19 cellular contexts compared by ENCODE assay signal in genomic region chr21:46255166-46255565, GRCh38. TPM values are rescaled to one million over a fixed set of nuclear protein-coding genes. Genes with fewer than 3 reads are reported as not detected.
DNase-seq lines count a peak whose midpoint lies in the region; ATAC-seq, FAIRE-seq and TF ChIP-seq lines count a peak whose summit lies in the region.
"Had no signal": no experiment of that assay in that cellular context is flagged by ENCODE, and none has a peak within 500 bp of the region (broad histone marks: within the 10 kb centered on the region; RNA-seq: fewer than 3 reads in every experiment).

No MANE protein-coding gene starts in this region.

- no peaks in the 10 kb centered on the region for H3K9me3 Mint-ChIP-seq in activated naive CD4-positive, alpha-beta T cell treated with anti-CD3 and anti-CD28 coated beads for 36 hours
- H3K9me3 Mint-ChIP-seq in neural progenitor cell, result no peaks in the 10 kb centered on the region

- ATAC-seq in K562 (no peak), gastroesophageal sphincter (no peak), left lobe of liver (no peak)
- ATAC-seq: HepG2, pancreas had no signal

- FAIRE-seq in K562 (lab: Jason Lieb, UNC), result no peak
- FAIRE-seq: frontal cortex, H1, HepG2, pancreas had no signal

- no peaks in the 10 kb centered on the region for H3K9me1 ChIP-seq in K562 (ENCODE audit: control insufficient read depth, insufficient read depth, low read length)

- H3K27me3 ChIP-seq in K562 (ENCODE audit: control insufficient read depth in 2 of 2, insufficient read depth in 2 of 2, low read length in 2 of 2) (no peaks in the 10 kb centered on the region), neural progenitor cell (no peaks in the 10 kb centered on the region), gastroesophageal sphincter (no peaks in the 10 kb centered on the region)
- H3K27me3 ChIP-seq: brain microvascular endothelial cell, pancreas had no signal

- no peak for TF ChIP-seq RAD21 in K562 (CRISPR knock-in tag; conservative IDR thresholded peaks at IDR 0.05 in 1 of 2, IDR thresholded peaks at IDR 0.05 in 1 of 2)

- H3K4me3 Mint-ChIP-seq in activated naive CD4-positive, alpha-beta T cell treated with anti-CD3 and anti-CD28 coated beads for 36 hours, result no peak overlapping the region
- peak overlapping the region; percentile 44 for H3K4me3 Mint-ChIP-seq in neural progenitor cell

- peaks cover 56% of the 10 kb centered on the region for H3K36me3 Mint-ChIP-seq in activated naive CD4-positive, alpha-beta T cell treated with anti-CD3 and anti-CD28 coated beads for 36 hours (ENCODE audit: low read depth)
- peaks cover 41% of the 10 kb centered on the region for H3K36me3 Mint-ChIP-seq in neural progenitor cell

- TF ChIP-seq POLR2A in K562 (conservative IDR thresholded peaks at IDR 0.05) (no peak), gastroesophageal sphincter (IDR thresholded peaks at IDR 0.05) (no peak)

- H3K36me3 ChIP-seq in K562 (ENCODE audit: control insufficient read depth, insufficient read depth, low read length), result peaks cover 94% of the 10 kb centered on the region
- peaks cover 12% of the 10 kb centered on the region for H3K36me3 ChIP-seq in neural progenitor cell
- peaks cover 0 to 100% of the 10 kb centered on the region in 2 donors for H3K36me3 ChIP-seq in gastroesophageal sphincter

- no peaks in the 10 kb centered on the region for H4K20me1 ChIP-seq in K562 (replicated peaks; ENCODE audit: control insufficient read depth, insufficient read depth, low read length)
- H4K20me1 ChIP-seq in neural progenitor cell (ENCODE audit: low read depth), result no peaks in the 10 kb centered on the region

- POLR2A ChIA-PET in RWPE1 (lab: Yijun Ruan, JAX; ENCODE audit: low non-redundant PET), result no interaction called here
- POLR2A ChIA-PET in K562 (lab: Yijun Ruan, JAX), result interaction anchor here (0.6 to 0.9 kb wide), 3 partner anchors 13 to 449 kb away, joined by 3 read pairs; no protein-coding TSS in a partner anchor

- CTCF ChIA-PET in activated naive CD4-positive, alpha-beta T cell treated with anti-CD3 and anti-CD28 coated beads for 36 hours (lab: Charles Lee), result no interaction called here
- CTCF ChIA-PET in RWPE1 (lab: Yijun Ruan, JAX) (interaction anchor here (0.6 kb wide), 2 partner anchors 35 to 111 kb away, joined by 3 to 4 read pairs; no protein-coding TSS in a partner anchor), K562 (lab: Yijun Ruan, JAX; ENCODE audit: low intra/inter-chr PET ratio) (interaction anchor here (0.6 kb wide), 1 partner anchor 16 kb away, joined by 6 read pairs; no protein-coding TSS in a partner anchor)

- H3K4me1 ChIP-seq in K562 (replicated peaks in 1 of 2; ENCODE audit: control insufficient read depth in 2 of 2, insufficient read depth in 2 of 2, low read length in 2 of 2), result peaks cover 5 to 11% of the 10 kb centered on the region in 2 experiments; a peak in 3 of 5 replicates
- H3K4me1 ChIP-seq in neural progenitor cell, result no peaks in the 10 kb centered on the region
- no peaks in the 10 kb centered on the region for H3K4me1 ChIP-seq in gastroesophageal sphincter
- H3K4me1 ChIP-seq: pancreas had no signal

- no peak for DNase-seq in activated naive CD4-positive, alpha-beta T cell treated with anti-CD3 and anti-CD28 coated beads for 36 hours
- DNase-seq in activated naive CD4-positive, alpha-beta T cell treated with anti-CD3 and anti-CD28 coated beads, Interleukin-2, amount 50 U/mL, for 16 hours, result no peak
- DNase-seq in RWPE1 (ENCODE audit: low spot score) (no peak), K562 (ENCODE audit: extremely low read depth in 1 of 4, low spot score in 3 of 4) (no peak), neural progenitor cell (ENCODE audit: low spot score) (no peak), coronary artery (ENCODE audit: low spot score) (no peak), left lobe of liver (ENCODE audit: low spot score) (no peak)
- DNase-seq: ACHN; activated gamma-delta T cell treated with Interleukin-2 at 50 U/mL for 16 hours; brain microvascular endothelial cell; EL; NCI-H187 treated with DMSO at 0.1 percent for 48 hours; NCI-H446 treated with DMSO at 0.1 percent for 48 hours; pancreas; stimulated activated CD4-positive, alpha-beta T cell treated with anti-CD3 and anti-CD28 coated beads, Interleukin-1b, Interleukin-23, amount 100 ng/mL, for 48 hours had no signal

- H3K4me1 Mint-ChIP-seq in activated naive CD4-positive, alpha-beta T cell treated with anti-CD3 and anti-CD28 coated beads for 36 hours (ENCODE audit: low read depth), result peaks cover 33% of the 10 kb centered on the region
- H3K4me1 Mint-ChIP-seq in neural progenitor cell, result no peaks in the 10 kb centered on the region

- 95% methylated on average over 11 of the region's 11 CpGs for WGBS in K562 (ENCODE audit: insufficient coverage, low coverage, missing lambda C conversion rate)
- 88% methylated on average over 8 of the region's 11 CpGs; no CpG with 5 or more reads in 1 of the 2 donors for WGBS in gastroesophageal sphincter (ENCODE audit: low coverage in 1 of 2), 2 donors

- H3K27ac ChIP-seq in RWPE1 (peak overlapping the region; percentile 3; the same call in 1 of the 2 replicates), K562 (ENCODE audit: extremely low read depth, low read depth, low read length) (no peak overlapping the region), neural progenitor cell (no peak overlapping the region), gastroesophageal sphincter (no peak overlapping the region), coronary artery (no peak overlapping the region)
- H3K27ac ChIP-seq: brain microvascular endothelial cell, pancreas had no signal

- in situ Hi-C loops in K562 (cut with MboI), result no loop called here

- H3K27me3 Mint-ChIP-seq in activated naive CD4-positive, alpha-beta T cell treated with anti-CD3 and anti-CD28 coated beads for 36 hours (ENCODE audit: low read depth), result no peaks in the 10 kb centered on the region
- H3K27me3 Mint-ChIP-seq in neural progenitor cell (ENCODE audit: insufficient read depth, low read depth), result peaks cover 8% of the 10 kb centered on the region

- H2AFZ ChIP-seq in K562 (ENCODE audit: low read depth, low read length) (no peak overlapping the region), neural progenitor cell (replicated peaks) (no peak overlapping the region)

- no peaks in the 10 kb centered on the region for H3K9me3 ChIP-seq in K562 (replicated peaks; ENCODE audit: control insufficient read depth, insufficient read depth, low read depth, low read length)
- no peaks in the 10 kb centered on the region for H3K9me3 ChIP-seq in neural progenitor cell (ENCODE audit: low read depth)
- no peaks in the 10 kb centered on the region for H3K9me3 ChIP-seq in gastroesophageal sphincter
- H3K9me3 ChIP-seq: pancreas had no signal

- H3F3A ChIP-seq in neural progenitor cell (ENCODE audit: low read depth), result no peaks in the 10 kb centered on the region

- H3K79me2 ChIP-seq in K562 (ENCODE audit: control insufficient read depth, insufficient read depth, low read length), result no peaks in the 10 kb centered on the region
- H3K79me2 ChIP-seq in neural progenitor cell (ENCODE audit: low read depth), result no peaks in the 10 kb centered on the region

- H3K27ac Mint-ChIP-seq in activated naive CD4-positive, alpha-beta T cell treated with anti-CD3 and anti-CD28 coated beads for 36 hours, result peak overlapping the region; percentile 19
- peak overlapping the region; percentile 80 for H3K27ac Mint-ChIP-seq in neural progenitor cell

- H3K4me3 ChIP-seq in K562 (no peak overlapping the region), neural progenitor cell (no peak overlapping the region), gastroesophageal sphincter (no peak overlapping the region), coronary artery (no peak overlapping the region)
- H3K4me3 ChIP-seq: pancreas had no signal

- no peak for TF ChIP-seq EP300 in K562 (IDR thresholded peaks at IDR 0.05; ENCODE audit: low read length)
- TF ChIP-seq EP300 in gastroesophageal sphincter (IDR thresholded peaks at IDR 0.05), result no peak

- TF ChIP-seq CTCF in RWPE1 (conservative IDR thresholded peaks at IDR 0.05; ENCODE audit: low read depth) (no peak), K562 (IDR thresholded peaks at IDR 0.05 in 2 of 3, conservative IDR thresholded peaks at IDR 0.05 in 1 of 3; ENCODE audit: insufficient read depth in 2 of 3, low read depth in 1 of 3, low read length in 3 of 3) (no peak), neural progenitor cell (IDR thresholded peaks at IDR 0.05) (no peak), gastroesophageal sphincter (IDR thresholded peaks at IDR 0.05) (no peak), coronary artery (IDR thresholded peaks at IDR 0.05) (no peak)

- no peak overlapping the region; a peak in 1 of 4 replicates for H3K9ac ChIP-seq in K562 (ENCODE audit: insufficient read depth in 1 of 2, low read depth in 2 of 2, low read length in 2 of 2)
- H3K9ac ChIP-seq in neural progenitor cell, result no peak overlapping the region

- BruUV-seq in K562 (replicated peaks; lab: Mats Ljungman, UMichigan), result no TSS peak

- intact Hi-C loops in activated naive CD4-positive, alpha-beta T cell treated with anti-CD3 and anti-CD28 coated beads for 36 hours (cut with micrococcal nuclease), result no loop called here
- intact Hi-C loops in K562 (cut with micrococcal nuclease), result no loop called here

- H3K4me2 ChIP-seq in K562 (ENCODE audit: insufficient read depth, low read length) (no peak overlapping the region), neural progenitor cell (no peak overlapping the region)

RNA-seq across cellular contexts. Expression of gene LSS, which starts 26.6 kb away (rescaled TPM):
- total RNA-seq in activated naive CD4-positive, alpha-beta T cell treated with anti-CD3 and anti-CD28 coated beads for 36 hours, result 10 to 100 TPM in 1 of 2 experiments, 1 to 10 TPM in 1; 9.6 to 12.6 TPM
- 322 and 719 TPM in 2 replicates for total RNA-seq in K562 (2011; cell fraction: chromatin; rRNA removed; ENCODE audit: low replicate concordance)
- 292 and 343 TPM in 2 replicates for total RNA-seq in K562 (2011; cell fraction: nucleolus; rRNA removed)
- 326 and 359 TPM in 2 replicates for total RNA-seq in K562 (2011; cell fraction: nucleoplasm; rRNA removed)
- total RNA-seq in K562 (2014; rRNA removed), result 56.4 and 67.6 TPM in 2 replicates
- total RNA-seq in K562 (2014; rRNA removed; fragmentation: Illumina TruSeq; extraction: Trizol), result 10.6 and 15.1 TPM in 2 replicates
- total RNA-seq in K562 (2015; rRNA removed; fragmentation: Illumina TruSeq; extraction: Trizol), result 29.6 and 29.8 TPM in 2 replicates
- 87.9 and 89.5 TPM in 2 replicates for total RNA-seq in K562 (2021)
- polyA plus RNA-seq in K562 (2011; rRNA removed), result 81.3 and 221 TPM in 2 replicates
- polyA plus RNA-seq in K562 (2011; cell fraction: cytosol; rRNA removed), result 98.8 and 159 TPM in 2 replicates
- polyA plus RNA-seq in K562 (2011; cell fraction: nucleus; rRNA removed), result 739 and 1,169 TPM in 2 replicates
- polyA plus RNA-seq in K562 (2012), result 51.7 and 64.9 TPM in 2 replicates
- 37.4 and 43.3 TPM in 2 replicates for polyA plus RNA-seq in K562 (2014; fragmentation: Illumina TruSeq; extraction: Trizol)
- 1 to 10 TPM; 2.2 to 2.7 TPM for polyA plus RNA-seq in K562 (2014; fragmentation: Nextera tagmentation; extraction: Ambion mirVana)
- polyA plus RNA-seq in K562 (2014; rRNA removed), result 58.2 and 80.7 TPM in 2 replicates
- 117 and 159 TPM in 2 replicates for polyA minus RNA-seq in K562 (2011; rRNA and poly(A)+ RNA removed)
- 32.4 and 62.6 TPM in 2 replicates for polyA minus RNA-seq in K562 (2011; cell fraction: cytosol; rRNA and poly(A)+ RNA removed)
- 91.6 and 197 TPM in 2 replicates for polyA minus RNA-seq in K562 (2011; cell fraction: nucleus; rRNA and poly(A)+ RNA removed)
- 26.7 and 90.5 TPM in 2 replicates for total RNA-seq in neural progenitor cell (ENCODE audit: low replicate concordance)
- 100 to 1,000 TPM in 1 of 4 donors, 10 to 100 TPM in 3; 57.7 to 104 (median 85.7) TPM for total RNA-seq in gastroesophageal sphincter
- total RNA-seq in left lobe of liver, result 67.9 TPM

RNA-seq across cellular contexts. Expression of gene MCM3AP, which starts 30.2 kb away (rescaled TPM):
- 10 to 100 TPM; 86.7 to 89.8 TPM for total RNA-seq in activated naive CD4-positive, alpha-beta T cell treated with anti-CD3 and anti-CD28 coated beads for 36 hours
- total RNA-seq in K562 (2011; cell fraction: chromatin; rRNA removed; ENCODE audit: low replicate concordance), result 521 and 755 TPM in 2 replicates
- total RNA-seq in K562 (2011; cell fraction: nucleolus; rRNA removed), result 321 and 328 TPM in 2 replicates
- total RNA-seq in K562 (2011; cell fraction: nucleoplasm; rRNA removed), result 365 and 369 TPM in 2 replicates
- total RNA-seq in K562 (2014; rRNA removed) (98.9 and 106 TPM in 2 replicates), K562 (2014; rRNA removed; fragmentation: Illumina TruSeq; extraction: Trizol) (69.2 and 73.1 TPM in 2 replicates), K562 (2015; rRNA removed; fragmentation: Illumina TruSeq; extraction: Trizol) (65.1 and 80.9 TPM in 2 replicates), K562 (2021) (154 and 179 TPM in 2 replicates), neural progenitor cell (ENCODE audit: low replicate concordance) (72.4 and 101 TPM in 2 replicates), gastroesophageal sphincter (10 to 100 TPM; 61.6 to 95.4 (median 71.7) TPM), left lobe of liver (46.9 TPM)
- polyA plus RNA-seq in K562 (2011; rRNA removed) (60.4 and 69.6 TPM in 2 replicates), K562 (2014; fragmentation: Illumina TruSeq; extraction: Trizol) (65.9 and 75.9 TPM in 2 replicates), K562 (2014; fragmentation: Nextera tagmentation; extraction: Ambion mirVana) (1 to 10 TPM; 6.5 to 9.1 TPM), K562 (2014; rRNA removed) (75.4 and 82.8 TPM in 2 replicates)
- polyA plus RNA-seq in K562 (2011; cell fraction: cytosol; rRNA removed), result 46.8 and 52.9 TPM in 2 replicates
- polyA plus RNA-seq in K562 (2011; cell fraction: nucleus; rRNA removed), result 172 and 195 TPM in 2 replicates
- 67.7 and 73.1 TPM in 2 replicates for polyA plus RNA-seq in K562 (2012)
- 102 and 106 TPM in 2 replicates for polyA minus RNA-seq in K562 (2011; rRNA and poly(A)+ RNA removed)
- 116 and 119 TPM in 2 replicates for polyA minus RNA-seq in K562 (2011; cell fraction: cytosol; rRNA and poly(A)+ RNA removed)
- 122 and 182 TPM in 2 replicates for polyA minus RNA-seq in K562 (2011; cell fraction: nucleus; rRNA and poly(A)+ RNA removed)

RNA-seq across cellular contexts. Expression of gene YBEY, which starts 31.0 kb away (rescaled TPM):
- total RNA-seq in activated naive CD4-positive, alpha-beta T cell treated with anti-CD3 and anti-CD28 coated beads for 36 hours, result 10 to 100 TPM in 1 of 2 experiments, 1 to 10 TPM in 1; 9.9 to 11.0 TPM
- 18.6 and 19.3 TPM in 2 replicates for total RNA-seq in K562 (2011; cell fraction: chromatin; rRNA removed; ENCODE audit: low replicate concordance)
- total RNA-seq in K562 (2011; cell fraction: nucleolus; rRNA removed), result 15.7 and 16.2 TPM in 2 replicates
- total RNA-seq in K562 (2011; cell fraction: nucleoplasm; rRNA removed), result 18.8 and 20.2 TPM in 2 replicates
- total RNA-seq in K562 (2014; rRNA removed), result 10.7 and 12.4 TPM in 2 replicates
- total RNA-seq in K562 (2014; rRNA removed; fragmentation: Illumina TruSeq; extraction: Trizol), result 12.4 and 14.0 TPM in 2 replicates
- total RNA-seq in K562 (2015; rRNA removed; fragmentation: Illumina TruSeq; extraction: Trizol), result 14.3 and 15.6 TPM in 2 replicates
- total RNA-seq in K562 (2021), result 10.5 and 10.7 TPM in 2 replicates
- 9.9 and 15.9 TPM in 2 replicates for polyA plus RNA-seq in K562 (2011; rRNA removed)
- 8.1 and 10.3 TPM in 2 replicates for polyA plus RNA-seq in K562 (2011; cell fraction: cytosol; rRNA removed)
- 6.9 and 7.3 TPM in 2 replicates for polyA plus RNA-seq in K562 (2011; cell fraction: nucleus; rRNA removed)
- polyA plus RNA-seq in K562 (2012), result 13.9 and 16.0 TPM in 2 replicates
- 14.1 and 14.7 TPM in 2 replicates for polyA plus RNA-seq in K562 (2014; fragmentation: Illumina TruSeq; extraction: Trizol)
- 1 to 10 TPM; 6.4 to 9.4 TPM for polyA plus RNA-seq in K562 (2014; fragmentation: Nextera tagmentation; extraction: Ambion mirVana)
- polyA plus RNA-seq in K562 (2014; rRNA removed), result 28.0 and 39.6 TPM in 2 replicates
- polyA minus RNA-seq in K562 (2011; rRNA and poly(A)+ RNA removed), result 7.3 and 8.3 TPM in 2 replicates
- 2.5 and 5.2 TPM in 2 replicates for polyA minus RNA-seq in K562 (2011; cell fraction: cytosol; rRNA and poly(A)+ RNA removed)
- 4.6 and 6.9 TPM in 2 replicates for polyA minus RNA-seq in K562 (2011; cell fraction: nucleus; rRNA and poly(A)+ RNA removed)
- total RNA-seq in neural progenitor cell (ENCODE audit: low replicate concordance), result 42.2 and 47.3 TPM in 2 replicates
- 10 to 100 TPM in 3 of 4 donors, 1 to 10 TPM in 1; 6.1 to 16.3 (median 13.3) TPM for total RNA-seq in gastroesophageal sphincter
- 6.0 TPM for total RNA-seq in left lobe of liver
